In the genomic region with DNA sequence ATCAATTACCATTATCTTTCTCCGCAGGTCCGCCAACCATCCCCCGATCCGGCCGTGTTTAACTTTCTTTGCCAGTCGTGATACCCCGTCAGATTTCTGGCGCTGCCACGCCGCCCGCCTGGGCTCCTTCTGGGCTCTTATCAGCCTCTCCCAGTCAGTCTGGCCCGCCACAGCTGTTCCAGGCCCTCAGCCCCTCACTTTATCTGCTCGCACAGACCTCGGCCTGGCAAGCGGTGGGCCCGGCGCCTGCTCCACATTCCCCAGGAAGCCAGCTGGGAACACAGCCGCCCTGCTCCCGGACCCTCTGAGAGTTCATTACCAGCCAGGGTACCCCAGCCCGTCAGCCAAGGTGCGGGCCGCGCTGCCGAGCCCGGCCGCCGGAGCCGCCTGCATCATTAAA, we compare ENCODE assay signal across 12 cellular contexts.
DNase-seq lines count a peak whose midpoint lies in the region; ATAC-seq, FAIRE-seq and TF ChIP-seq lines count a peak whose summit lies in the region.
"Had no signal": no experiment of that assay in that cellular context is flagged by ENCODE, and none has a peak within 500 bp of the region (broad histone marks: within the 10 kb centered on the region; RNA-seq: fewer than 3 reads in every experiment).

No MANE protein-coding gene starts in this region.

- intact Hi-C loops in K562 (cut with micrococcal nuclease) = no loop called here

- H3K9me3 ChIP-seq in K562 (replicated peaks; ENCODE audit: control insufficient read depth, insufficient read depth, low read depth, low read length) (no peaks in the 10 kb centered on the region), thoracic aorta (no peaks in the 10 kb centered on the region)
- H3K9me3 ChIP-seq: Caco-2 had no signal

- peak; percentile 26; the same call in 1 of the 2 replicates for TF ChIP-seq EP300 in K562 (IDR thresholded peaks at IDR 0.05; ENCODE audit: low read length)

- no peak overlapping the region for H3K4me3 ChIP-seq in K562
- H3K4me3 ChIP-seq in thoracic aorta = peak overlapping the region; percentile 67

- in situ Hi-C loops in K562 (cut with MboI) = no loop called here

- no peak overlapping the region for H3K4me2 ChIP-seq in K562 (ENCODE audit: insufficient read depth, low read length)

- POLR2A ChIA-PET in K562 (lab: Yijun Ruan, JAX) = interaction anchor here (0.7 kb wide), 1 partner anchor 473 kb away, joined by 6 read pairs; no protein-coding TSS in a partner anchor

- no peak for FAIRE-seq in K562 (lab: Jason Lieb, UNC)

- no peak for TF ChIP-seq RAD21 in K562 (CRISPR knock-in tag; conservative IDR thresholded peaks at IDR 0.05 in 1 of 2, IDR thresholded peaks at IDR 0.05 in 1 of 2)

- H3K79me2 ChIP-seq in K562 (ENCODE audit: control insufficient read depth, insufficient read depth, low read length) = no peaks in the 10 kb centered on the region

- H4K20me1 ChIP-seq in K562 (replicated peaks; ENCODE audit: control insufficient read depth, insufficient read depth, low read length) = peaks cover 2% of the 10 kb centered on the region

- H3K4me1 ChIP-seq in K562 (replicated peaks in 1 of 2; ENCODE audit: control insufficient read depth in 2 of 2, insufficient read depth in 2 of 2, low read length in 2 of 2) = peaks cover 0 to 6% of the 10 kb centered on the region in 2 experiments; a peak in 2 of 5 replicates
- peaks cover 24 to 56% of the 10 kb centered on the region in 2 donors for H3K4me1 ChIP-seq in thoracic aorta (ENCODE audit: control insufficient read depth in 1 of 2, low read depth in 2 of 2)
- H3K4me1 ChIP-seq: Caco-2 had no signal

- peaks cover 29 to 49% of the 10 kb centered on the region in 2 experiments; a peak in 3 of 5 replicates for H3K27me3 ChIP-seq in K562 (ENCODE audit: control insufficient read depth in 2 of 2, insufficient read depth in 2 of 2, low read length in 2 of 2)
- no peaks in the 10 kb centered on the region for H3K27me3 ChIP-seq in thoracic aorta (replicated peaks; ENCODE audit: insufficient read depth)

- H3K36me3 ChIP-seq in K562 (ENCODE audit: control insufficient read depth, insufficient read depth, low read length) (no peaks in the 10 kb centered on the region), thoracic aorta (no peaks in the 10 kb centered on the region)

- WGBS in K562 (ENCODE audit: insufficient coverage, low coverage, missing lambda C conversion rate) = under 1% methylated on average over 28 of the region's 28 CpGs

- no peaks in the 10 kb centered on the region for H3K9me1 ChIP-seq in K562 (ENCODE audit: control insufficient read depth, insufficient read depth, low read length)

- DNase-seq in NCI-H2171 (lab: John Stamatoyannopoulos, UW) (peak; percentile 61), K562 (ENCODE audit: extremely low read depth in 1 of 4, low spot score in 3 of 4) (peak; percentile 43 to 59 (median 52)), left kidney (ENCODE audit: low read depth, low spot score) (peak; percentile 65), thoracic aorta (ENCODE audit: low spot score) (no peak), kidney tubule cell (ENCODE audit: low spot score) (no peak), nucleus accumbens (lab: John Stamatoyannopoulos, UW) (no peak)
- DNase-seq: activated CD8-positive, alpha-beta T cell treated with anti-CD3 and anti-CD28 coated beads, Interleukin-2, amount 10 ng/mL, durations not matched to agents 7 days and 5 days; Caco-2; NCI-H187; T-helper 2 cell had no signal

- H3K27ac ChIP-seq in K562 (ENCODE audit: extremely low read depth, low read depth, low read length) = no peak overlapping the region
- peak overlapping the region; percentile 81 to 86 for H3K27ac ChIP-seq in thoracic aorta

- no TSS peak for BruUV-seq in K562 (replicated peaks; lab: Mats Ljungman, UMichigan)

- TF ChIP-seq CTCF in K562 (IDR thresholded peaks at IDR 0.05 in 2 of 3, conservative IDR thresholded peaks at IDR 0.05 in 1 of 3; ENCODE audit: insufficient read depth in 2 of 3, low read depth in 1 of 3, low read length in 3 of 3) = no peak
- TF ChIP-seq CTCF in thoracic aorta (IDR thresholded peaks at IDR 0.05) = no peak

- ATAC-seq in K562 = peak; percentile 55; the same call in 2 of the 3 replicates
- ATAC-seq in thoracic aorta (ENCODE audit: insufficient number of reproducible peaks, low FRiP score, low read depth) = no peak
- no peak for ATAC-seq in HG03025 (IDR thresholded peaks at IDR 0.05; ENCODE audit: low FRiP score, unreplicated experiment)
- ATAC-seq in GM18907 (IDR thresholded peaks at IDR 0.05; ENCODE audit: unreplicated experiment) = no peak
- ATAC-seq: activated CD8-positive, alpha-beta T cell treated with anti-CD3 and anti-CD28 coated beads, Interleukin-2, amount 10 ng/mL, durations not matched to agents 7 days and 5 days had no signal

- no peak overlapping the region for H2AFZ ChIP-seq in K562 (ENCODE audit: low read depth, low read length)

- TF ChIP-seq POLR2A in K562 (conservative IDR thresholded peaks at IDR 0.05) = no peak

- H3K9ac ChIP-seq in K562 (ENCODE audit: insufficient read depth in 1 of 2, low read depth in 2 of 2, low read length in 2 of 2) = no peak overlapping the region

- CTCF ChIA-PET in K562 (lab: Yijun Ruan, JAX; ENCODE audit: low intra/inter-chr PET ratio) = no interaction called here

TF ChIP-seq in K562, 482 proteins besides CTCF, POLR2A, EP300 and RAD21 (continues in another document):
- peak; percentile 66 for TF ChIP-seq HMGN3 (IDR thresholded peaks at IDR 0.05; ENCODE audit: borderline replicate concordance, extremely low read depth, insufficient read length, low read depth, low read length)
- TF ChIP-seq MTA2 (IDR thresholded peaks at IDR 0.05; ENCODE audit: low read depth) = peak; percentile 56; the same call in 1 of the 2 replicates
- TF ChIP-seq CXXC5 (CRISPR knock-in tag; IDR thresholded peaks at IDR 0.05) = peak; percentile 52
- TF ChIP-seq NFE2L1 (tag; IDR thresholded peaks at IDR 0.05; ENCODE audit: borderline replicate concordance, low read depth) = no peak
- TF ChIP-seq POLR2AphosphoS5 (IDR thresholded peaks at IDR 0.05; ENCODE audit: control insufficient read depth, insufficient read depth, low read depth, low read length) = peak; percentile 53; the same call in 1 of the 2 replicates
- TF ChIP-seq TEAD4 (IDR thresholded peaks at IDR 0.05; ENCODE audit: low read length) = peak; percentile 77
- TF ChIP-seq TEAD4 (CRISPR knock-in tag; IDR thresholded peaks at IDR 0.05; ENCODE audit: borderline replicate concordance) = no peak
- TF ChIP-seq ZNF57 (CRISPR knock-in tag; IDR thresholded peaks at IDR 0.05) = no peak
- TF ChIP-seq TAL1 (IDR thresholded peaks at IDR 0.05) = peak; percentile 89
- peak; percentile 71; the same call in 1 of the 2 replicates for TF ChIP-seq KLF16 (IDR thresholded peaks at IDR 0.05)
- peak; percentile 92 for TF ChIP-seq CBFA2T3 (IDR thresholded peaks at IDR 0.05)
- no peak for TF ChIP-seq ARHGAP35 (IDR thresholded peaks at IDR 0.05; ENCODE audit: partially characterized antibody)
- TF ChIP-seq TRIM24 (IDR thresholded peaks at IDR 0.05) = 0 out of 4 replicates have a peak, but pooled peaks have one; percentile 19 to 32
- TF ChIP-seq, protein P1, sequence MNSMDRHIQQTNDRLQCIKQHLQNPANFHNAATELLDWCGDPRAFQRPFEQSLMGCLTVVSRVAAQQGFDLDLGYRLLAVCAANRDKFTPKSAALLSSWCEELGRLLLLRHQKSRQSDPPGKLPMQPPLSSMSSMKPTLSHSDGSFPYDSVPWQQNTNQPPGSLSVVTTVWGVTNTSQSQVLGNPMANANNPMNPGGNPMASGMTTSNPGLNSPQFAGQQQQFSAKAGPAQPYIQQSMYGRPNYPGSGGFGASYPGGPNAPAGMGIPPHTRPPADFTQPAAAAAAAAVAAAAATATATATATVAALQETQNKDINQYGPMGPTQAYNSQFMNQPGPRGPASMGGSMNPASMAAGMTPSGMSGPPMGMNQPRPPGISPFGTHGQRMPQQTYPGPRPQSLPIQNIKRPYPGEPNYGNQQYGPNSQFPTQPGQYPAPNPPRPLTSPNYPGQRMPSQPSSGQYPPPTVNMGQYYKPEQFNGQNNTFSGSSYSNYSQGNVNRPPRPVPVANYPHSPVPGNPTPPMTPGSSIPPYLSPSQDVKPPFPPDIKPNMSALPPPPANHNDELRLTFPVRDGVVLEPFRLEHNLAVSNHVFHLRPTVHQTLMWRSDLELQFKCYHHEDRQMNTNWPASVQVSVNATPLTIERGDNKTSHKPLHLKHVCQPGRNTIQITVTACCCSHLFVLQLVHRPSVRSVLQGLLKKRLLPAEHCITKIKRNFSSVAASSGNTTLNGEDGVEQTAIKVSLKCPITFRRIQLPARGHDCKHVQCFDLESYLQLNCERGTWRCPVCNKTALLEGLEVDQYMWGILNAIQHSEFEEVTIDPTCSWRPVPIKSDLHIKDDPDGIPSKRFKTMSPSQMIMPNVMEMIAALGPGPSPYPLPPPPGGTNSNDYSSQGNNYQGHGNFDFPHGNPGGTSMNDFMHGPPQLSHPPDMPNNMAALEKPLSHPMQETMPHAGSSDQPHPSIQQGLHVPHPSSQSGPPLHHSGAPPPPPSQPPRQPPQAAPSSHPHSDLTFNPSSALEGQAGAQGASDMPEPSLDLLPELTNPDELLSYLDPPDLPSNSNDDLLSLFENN (IDR thresholded peaks at IDR 0.05; ENCODE audit: low read depth in 2 of 2, low read length in 2 of 2) = peak in 1 of 2 experiments; percentile 44; a peak in 1 of 4 replicates
- peak; percentile 91 for TF ChIP-seq CBFA2T2 (conservative IDR thresholded peaks at IDR 0.05)
- peak; percentile 85 for TF ChIP-seq TCF3 (CRISPR knock-in tag; IDR thresholded peaks at IDR 0.05)
- no peak for TF ChIP-seq ZNF584 (CRISPR knock-in tag; IDR thresholded peaks at IDR 0.05; ENCODE audit: low read depth)
- TF ChIP-seq, protein P2, sequence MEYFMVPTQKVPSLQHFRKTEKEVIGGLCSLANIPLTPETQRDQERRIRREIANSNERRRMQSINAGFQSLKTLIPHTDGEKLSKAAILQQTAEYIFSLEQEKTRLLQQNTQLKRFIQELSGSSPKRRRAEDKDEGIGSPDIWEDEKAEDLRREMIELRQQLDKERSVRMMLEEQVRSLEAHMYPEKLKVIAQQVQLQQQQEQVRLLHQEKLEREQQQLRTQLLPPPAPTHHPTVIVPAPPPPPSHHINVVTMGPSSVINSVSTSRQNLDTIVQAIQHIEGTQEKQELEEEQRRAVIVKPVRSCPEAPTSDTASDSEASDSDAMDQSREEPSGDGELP (CRISPR knock-in tag; IDR thresholded peaks at IDR 0.05; ENCODE audit: borderline replicate concordance) = peak; percentile 89
- no peak for TF ChIP-seq ZNF717 (CRISPR knock-in tag; IDR thresholded peaks at IDR 0.05)
- peak; percentile 72 for TF ChIP-seq CCNT2 (IDR thresholded peaks at IDR 0.05; ENCODE audit: borderline replicate concordance, extremely low read depth, insufficient read length, low read depth, low read length)

Comparison
In these comparisons a context has a peak if more than half of its experiments do, and no peak if none do; other contexts are left out.
1. DNase-seq: peak in NCI-H2171 (single experiment), K562 (4 of 4) and left kidney (single experiment); none in thoracic aorta (single experiment), kidney tubule cell (single experiment) and nucleus accumbens (0 of 56).